In the genomic region with DNA sequence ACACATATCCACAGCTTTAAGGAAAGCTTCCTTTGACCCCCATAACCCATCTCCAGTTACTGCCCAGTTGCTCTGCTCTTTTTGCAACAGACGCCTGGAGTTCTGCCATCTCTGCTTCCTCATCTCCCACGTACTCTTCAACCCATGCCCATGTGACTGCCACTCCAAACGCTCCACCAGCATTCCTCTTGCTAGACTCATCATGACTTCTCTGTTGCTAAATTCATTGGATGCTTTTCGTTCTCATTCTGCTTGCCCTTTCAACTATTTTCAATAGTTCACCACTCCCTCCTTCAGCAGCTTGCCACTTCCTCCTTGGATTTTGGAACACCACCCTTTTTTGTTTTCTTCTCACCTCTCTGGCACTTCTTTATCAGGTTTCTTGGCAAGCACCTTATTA, we compare ENCODE assay signal across 1 cellular context.
TF ChIP-seq lines count a peak whose summit lies in the region.

No MANE protein-coding gene starts in this region.

TF ChIP-seq in endothelial cell of umbilical vein, 7 proteins besides CTCF, POLR2A, EP300 and RAD21:
- TF ChIP-seq FOS (IDR thresholded peaks at IDR 0.05; ENCODE audit: borderline replicate concordance, insufficient read depth, low read length) = peak; percentile 9
- TF ChIP-seq EZH2 (IDR thresholded peaks at IDR 0.05; ENCODE audit: borderline replicate concordance, low read depth, low read length, severe bottlenecking) = no peak
